ENCODE assay signal across 8 cellular contexts in the genomic region with DNA sequence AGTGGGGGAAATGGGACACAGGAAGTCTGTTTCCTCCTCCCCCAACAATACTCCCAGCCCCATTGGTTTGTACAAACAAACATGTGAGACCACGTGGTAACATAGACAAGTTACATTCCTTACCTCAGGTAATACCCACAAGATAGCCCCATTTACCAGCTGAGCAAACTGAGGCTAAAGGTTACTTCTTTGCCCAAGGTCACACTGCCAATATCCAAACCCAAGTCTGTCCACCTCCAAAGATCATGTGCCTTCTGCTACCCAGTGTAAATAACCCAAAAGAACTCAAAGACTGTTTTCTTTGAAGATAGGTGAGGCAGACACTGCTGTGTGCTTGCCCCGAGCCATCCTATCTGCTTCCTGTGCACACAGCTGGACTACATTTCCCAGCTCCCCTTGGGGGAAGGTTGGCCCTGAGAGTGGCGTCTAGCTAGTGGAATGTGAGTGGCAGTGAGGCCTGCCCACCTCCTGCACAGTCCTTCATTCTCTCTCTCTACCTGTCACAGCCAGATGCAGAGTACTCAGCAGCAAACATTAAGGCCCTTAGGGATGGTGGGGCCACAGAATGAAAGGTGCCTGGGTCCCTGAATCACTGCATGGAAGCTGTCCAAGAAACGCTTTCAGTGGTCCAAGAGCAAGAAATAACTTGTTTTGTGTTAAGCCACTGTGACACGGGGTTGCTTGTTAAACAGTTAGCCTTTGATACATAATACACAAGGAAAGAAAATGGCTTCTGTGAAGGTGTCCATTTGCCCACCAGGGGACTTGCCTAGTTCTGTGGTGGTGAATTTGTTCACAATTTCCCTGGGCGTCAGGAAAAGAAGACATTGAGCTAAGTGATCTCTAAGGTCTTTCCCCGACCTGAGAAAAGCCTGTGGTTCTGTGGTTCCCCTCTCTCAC.
A peak's percentile ranks its signal among the peaks of the same experiment; 100 is the strongest.
DNase-seq lines count a peak whose midpoint lies in the region; ATAC-seq and TF ChIP-seq lines count a peak whose summit lies in the region.

No MANE protein-coding gene starts in this region.

- peak overlapping the region in 3 of 4 donors; percentile 32 to 63 (median 57) for H3K4me3 Mint-ChIP-seq in IgD-negative memory B cell
- H3K4me3 Mint-ChIP-seq in activated CD4-positive, alpha-beta memory T cell treated with anti-CD3 and anti-CD28 coated beads for 36 hours, result no peak overlapping the region

- no peaks in the 10 kb centered on the region for H3K36me3 Mint-ChIP-seq in IgD-negative memory B cell
- no peaks in the 10 kb centered on the region for H3K36me3 Mint-ChIP-seq in activated CD4-positive, alpha-beta memory T cell treated with anti-CD3 and anti-CD28 coated beads for 36 hours

- H3K9me3 Mint-ChIP-seq in IgD-negative memory B cell, result no peaks in the 10 kb centered on the region
- no peaks in the 10 kb centered on the region for H3K9me3 Mint-ChIP-seq in activated CD4-positive, alpha-beta memory T cell treated with anti-CD3 and anti-CD28 coated beads for 36 hours

- H3K27me3 Mint-ChIP-seq in IgD-negative memory B cell, result peaks cover 32% of the 10 kb centered on the region
- peaks cover 2% of the 10 kb centered on the region for H3K27me3 Mint-ChIP-seq in activated CD4-positive, alpha-beta memory T cell treated with anti-CD3 and anti-CD28 coated beads for 36 hours

- peak overlapping the region; percentile 2 to 50 (median 39) for H3K27ac Mint-ChIP-seq in IgD-negative memory B cell
- no peak overlapping the region for H3K27ac Mint-ChIP-seq in activated CD4-positive, alpha-beta memory T cell treated with anti-CD3 and anti-CD28 coated beads for 36 hours

- ATAC-seq in GM21717 (IDR thresholded peaks at IDR 0.05; ENCODE audit: unreplicated experiment), result peak; percentile 63

- CTCF ChIA-PET in activated CD4-positive, alpha-beta memory T cell treated with anti-CD3 and anti-CD28 coated beads for 36 hours (lab: Charles Lee), result interaction anchor here (0.6 to 7.5 kb wide), 35 partner anchors 7 to 1267 kb away, joined by 3 to 100 read pairs (median 5); partner anchors contain the start of genes NFE2L3 and SNX10

- H3K4me3 ChIP-seq in foreskin fibroblast (ENCODE audit: low read depth in 1 of 2, low read length in 2 of 2), result no peak overlapping the region

- POLR2A ChIA-PET in activated CD4-positive, alpha-beta memory T cell treated with anti-CD3 and anti-CD28 coated beads for 36 hours (lab: Charles Lee), result no interaction called here

- peak; percentile 20 for DNase-seq in SIG-M5 treated with dmso at 0.1 percent for 504 hours (lab: John Stamatoyannopoulos, UW; ENCODE audit: unreplicated experiment)
- DNase-seq in SIG-M5 (lab: John Stamatoyannopoulos, UW), result no peak
- peak; percentile 41 for DNase-seq in activated CD4-positive, alpha-beta memory T cell treated with anti-CD3 and anti-CD28 coated beads for 36 hours
- peak; percentile 43 for DNase-seq in iPS-NIHi7 (ENCODE audit: extremely low spot score)
- no peak for DNase-seq in mucosa of gallbladder (ENCODE audit: low spot score)
- no peak for DNase-seq in foreskin fibroblast

- intact Hi-C loops in activated CD4-positive, alpha-beta memory T cell treated with anti-CD3 and anti-CD28 coated beads for 36 hours (cut with micrococcal nuclease), result loop anchor here (2.0 to 10.0 kb wide), 6 partner anchors 31 to 971 kb away; partner anchors contain the start of genes CBX3, HNRNPA2B1, NFE2L3 and SKAP2

- H3K4me1 Mint-ChIP-seq in IgD-negative memory B cell, result peaks cover 21 to 23% (median 23%) of the 10 kb centered on the region in 3 donors
- H3K4me1 Mint-ChIP-seq in activated CD4-positive, alpha-beta memory T cell treated with anti-CD3 and anti-CD28 coated beads for 36 hours (ENCODE audit: low read depth), result peaks cover 26% of the 10 kb centered on the region

- no peak for TF ChIP-seq CTCF in foreskin fibroblast (IDR thresholded peaks at IDR 0.05; ENCODE audit: low read depth, low read length)

Comparison
In these comparisons a context has a peak if more than half of its experiments do, and no peak if none do; other contexts are left out.
1. DNase-seq: peak in SIG-M5 treated with dmso at 0.1 percent for 504 hours (single experiment), activated CD4-positive, alpha-beta memory T cell treated with anti-CD3 and anti-CD28 coated beads for 36 hours (single experiment) and iPS-NIHi7 (single experiment); none in SIG-M5 (single experiment), mucosa of gallbladder (single experiment) and foreskin fibroblast (0 of 2).